Comparison of ENCODE assay signal across 13 cellular contexts in the genomic region with DNA sequence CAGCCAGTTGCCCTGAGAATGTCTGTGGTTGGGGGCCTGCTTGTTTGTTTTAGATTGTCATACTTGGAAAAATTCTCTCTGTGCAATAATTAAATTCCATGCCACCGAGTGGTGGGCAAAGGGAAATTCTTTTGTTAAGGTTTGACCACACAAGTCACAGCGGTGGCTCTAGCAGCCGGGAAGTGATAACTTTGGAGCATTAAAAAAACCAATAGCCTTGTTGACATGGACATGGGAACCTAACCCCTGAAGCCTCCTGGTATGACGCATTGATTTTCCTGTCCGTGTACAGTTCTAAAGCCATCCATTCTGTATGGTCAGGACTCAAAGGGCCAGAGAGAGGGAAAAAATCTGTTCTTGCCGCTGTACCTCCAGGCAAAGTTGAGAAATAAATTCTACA.
"Had no signal": no experiment of that assay in that cellular context is flagged by ENCODE, and none has a peak within 500 bp of the region (broad histone marks: within the 10 kb centered on the region; RNA-seq: fewer than 3 reads in every experiment).

No MANE protein-coding gene starts in this region.

- FAIRE-seq: colon, keratinocyte had no signal

- DNase-seq: effector memory CD8-positive, alpha-beta T cell; foreskin fibroblast; glutamatergic neuron; immature natural killer cell; left ventricle myocardium inferior; lower lobe of right lung; naive thymus-derived CD8-positive, alpha-beta T cell; stimulated activated CD4-positive, alpha-beta T cell treated with anti-CD3 and anti-CD28 coated beads, Interleukin-4, amount 100 ng/mL, for 1 hour; stimulated activated CD8-positive, alpha-beta memory T cell treated with anti-CD3 and anti-CD28 coated beads, Interleukin-4, amount 100 ng/mL, for 48 hours; stimulated activated naive CD8-positive, alpha-beta T cell treated with anti-CD3 and anti-CD28 coated beads, Interleukin-15, Interleukin-2, amounts not matched to agents 100 U/mL and 50 U/mL, for 24 hours; thyroid gland had no signal
